ENCODE assay signal across 9 cellular contexts in the genomic region with DNA sequence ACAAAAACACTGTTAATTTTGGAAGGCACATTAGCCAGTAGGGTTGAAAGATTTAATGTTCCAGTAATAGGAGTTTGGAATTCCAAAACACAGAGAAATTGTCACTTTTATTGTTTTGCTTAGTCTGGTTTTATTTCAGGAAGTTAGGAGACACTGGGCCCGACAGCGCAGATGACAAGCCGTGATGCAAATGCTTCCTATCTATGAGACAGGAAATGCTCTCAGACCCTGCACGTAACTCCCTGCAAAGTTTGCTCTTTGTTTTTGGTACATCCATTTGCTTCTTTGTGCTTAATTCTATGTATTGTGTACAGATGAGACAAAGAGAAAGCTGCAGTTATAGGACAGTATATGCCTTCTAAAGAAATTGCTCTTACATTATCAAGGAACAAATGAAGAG.
A peak's percentile ranks its signal among the peaks of the same experiment; 100 is the strongest.
DNase-seq lines count a peak whose midpoint lies in the region; ATAC-seq, FAIRE-seq and TF ChIP-seq lines count a peak whose summit lies in the region.
"Had no signal": no experiment of that assay in that cellular context is flagged by ENCODE, and none has a peak within 500 bp of the region (broad histone marks: within the 10 kb centered on the region; RNA-seq: fewer than 3 reads in every experiment).

No MANE protein-coding gene starts in this region.

- no peaks in the 10 kb centered on the region for H3K9me3 ChIP-seq in A549

- no peak for TF ChIP-seq EP300 in A549 (IDR thresholded peaks at IDR 0.05)

- ATAC-seq in A549 (no peak), GM21619 (IDR thresholded peaks at IDR 0.05; ENCODE audit: unreplicated experiment) (peak; percentile 67), GM23338 (no peak)

- no peak for DNase-seq in A549 (ENCODE audit: low read depth in 1 of 2, low spot score in 1 of 2)
- peak; percentile 19 for DNase-seq in T-helper 22 cell (ENCODE audit: low read depth)
- peak; percentile 44 for DNase-seq in germinal center (ENCODE audit: low spot score)
- DNase-seq in GM23338 (ENCODE audit: low spot score), result no peak
- DNase-seq in foreskin melanocyte, result no peak
- no peak for DNase-seq in DMS53 (lab: John Stamatoyannopoulos, UW)
- no peak for DNase-seq in urothelium cell line (ENCODE audit: low spot score)

- CTCF ChIA-PET in A549 (lab: Yijun Ruan, JAX), result interaction anchor here (0.6 to 0.9 kb wide), 2 partner anchors 341 to 350 kb away, joined by 4 read pairs; no protein-coding TSS in a partner anchor

- H3K27me3 ChIP-seq in GM23338 (ENCODE audit: insufficient read depth), result no peaks in the 10 kb centered on the region

- 89% methylated on average over 4 of the region's 4 CpGs for WGBS in A549 (ENCODE audit: missing lambda C conversion rate)

- H3K9me3 Mint-ChIP-seq in GM23338, result no peaks in the 10 kb centered on the region
- H3K9me3 Mint-ChIP-seq: neural crest cell had no signal

- TF ChIP-seq RAD21 in A549 (conservative IDR thresholded peaks at IDR 0.05 in 1 of 2, IDR thresholded peaks at IDR 0.05 in 1 of 2), result no peak

- no peak for TF ChIP-seq POLR2A in A549 (IDR thresholded peaks at IDR 0.05; ENCODE audit: low read length)

- peaks cover 20% of the 10 kb centered on the region for H3K4me1 Mint-ChIP-seq in GM23338

- H3K36me3 Mint-ChIP-seq in GM23338 (ENCODE audit: low read depth), result no peaks in the 10 kb centered on the region

- no peaks in the 10 kb centered on the region for H3K79me2 ChIP-seq in GM23338 (replicated peaks; ENCODE audit: insufficient read depth)

- no peak overlapping the region for H3K4me3 ChIP-seq in A549
- H3K4me3 ChIP-seq in GM23338, result no peak overlapping the region

- FAIRE-seq in A549 (lab: Jason Lieb, UNC) (no peak), urothelium cell line (lab: Jason Lieb, UNC) (no peak)

- H3K4me2 ChIP-seq in A549, result no peak overlapping the region
- H3K4me2 ChIP-seq in GM23338, result no peak overlapping the region

- TF ChIP-seq CTCF in A549 (IDR thresholded peaks at IDR 0.05), result no peak
- TF ChIP-seq CTCF in GM23338 (conservative IDR thresholded peaks at IDR 0.05; ENCODE audit: low read depth in 2 of 2), result no peak

- H3K27ac Mint-ChIP-seq in GM23338, result no peak overlapping the region

- no peaks in the 10 kb centered on the region for H3K27me3 Mint-ChIP-seq in GM23338 (ENCODE audit: insufficient read depth, low read depth, poor library complexity)

- H2AFZ ChIP-seq in GM23338, result no peak overlapping the region

- peak overlapping the region; percentile 71 to 90 for H3K27ac ChIP-seq in A549
- H3K27ac ChIP-seq in GM23338 (ENCODE audit: low read depth), result no peak overlapping the region

- H3K4me1 ChIP-seq in A549 (peaks cover 60% of the 10 kb centered on the region), GM23338 (ENCODE audit: insufficient read depth) (peaks cover 24% of the 10 kb centered on the region; the same call in 1 of the 2 replicates)

- no peak overlapping the region for H3K4me3 Mint-ChIP-seq in GM23338
- H3K4me3 Mint-ChIP-seq: neural crest cell had no signal

- H3F3A ChIP-seq in GM23338 (replicated peaks; ENCODE audit: low read depth), result no peaks in the 10 kb centered on the region

- H4K20me1 ChIP-seq in GM23338 (replicated peaks; ENCODE audit: insufficient read depth), result no peaks in the 10 kb centered on the region

- no peaks in the 10 kb centered on the region for H3K9me2 ChIP-seq in GM23338 (ENCODE audit: insufficient read depth)

- POLR2A ChIA-PET in A549 (lab: Yijun Ruan, JAX), result no interaction called here

- H3K36me3 ChIP-seq in GM23338 (ENCODE audit: insufficient read depth), result no peaks in the 10 kb centered on the region

TF ChIP-seq in A549, 52 proteins besides CTCF, POLR2A, EP300 and RAD21:
- no peak for TF ChIP-seq POLR2AphosphoS2 (conservative IDR thresholded peaks at IDR 0.05; ENCODE audit: low read length)
- no peak for TF ChIP-seq ZC3H11A (IDR thresholded peaks at IDR 0.05)
- no peak for TF ChIP-seq CBX8 (IDR thresholded peaks at IDR 0.05)
- TF ChIP-seq, protein P1, sequence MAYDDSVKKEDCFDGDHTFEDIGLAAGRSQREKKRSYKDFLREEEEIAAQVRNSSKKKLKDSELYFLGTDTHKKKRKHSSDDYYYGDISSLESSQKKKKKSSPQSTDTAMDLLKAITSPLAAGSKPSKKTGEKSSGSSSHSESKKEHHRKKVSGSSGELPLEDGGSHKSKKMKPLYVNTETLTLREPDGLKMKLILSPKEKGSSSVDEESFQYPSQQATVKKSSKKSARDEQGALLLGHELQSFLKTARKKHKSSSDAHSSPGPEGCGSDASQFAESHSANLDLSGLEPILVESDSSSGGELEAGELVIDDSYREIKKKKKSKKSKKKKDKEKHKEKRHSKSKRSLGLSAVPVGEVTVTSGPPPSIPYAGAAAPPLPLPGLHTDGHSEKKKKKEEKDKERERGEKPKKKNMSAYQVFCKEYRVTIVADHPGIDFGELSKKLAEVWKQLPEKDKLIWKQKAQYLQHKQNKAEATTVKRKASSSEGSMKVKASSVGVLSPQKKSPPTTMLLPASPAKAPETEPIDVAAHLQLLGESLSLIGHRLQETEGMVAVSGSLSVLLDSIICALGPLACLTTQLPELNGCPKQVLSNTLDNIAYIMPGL (CRISPR knock-in tag; IDR thresholded peaks at IDR 0.05; ENCODE audit: borderline replicate concordance), result no peak
- no peak for TF ChIP-seq PHF8 (IDR thresholded peaks at IDR 0.05; ENCODE audit: borderline replicate concordance, low read depth)
- TF ChIP-seq, protein P2, sequence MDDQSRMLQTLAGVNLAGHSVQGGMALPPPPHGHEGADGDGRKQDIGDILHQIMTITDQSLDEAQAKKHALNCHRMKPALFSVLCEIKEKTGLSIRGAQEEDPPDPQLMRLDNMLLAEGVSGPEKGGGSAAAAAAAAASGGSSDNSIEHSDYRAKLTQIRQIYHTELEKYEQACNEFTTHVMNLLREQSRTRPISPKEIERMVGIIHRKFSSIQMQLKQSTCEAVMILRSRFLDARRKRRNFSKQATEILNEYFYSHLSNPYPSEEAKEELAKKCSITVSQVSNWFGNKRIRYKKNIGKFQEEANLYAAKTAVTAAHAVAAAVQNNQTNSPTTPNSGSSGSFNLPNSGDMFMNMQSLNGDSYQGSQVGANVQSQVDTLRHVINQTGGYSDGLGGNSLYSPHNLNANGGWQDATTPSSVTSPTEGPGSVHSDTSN (IDR thresholded peaks at IDR 0.05), result no peak
- TF ChIP-seq RNF2 (IDR thresholded peaks at IDR 0.05; ENCODE audit: borderline replicate concordance, low read depth), result no peak
- TF ChIP-seq TFCP2L1 (CRISPR knock-in tag; IDR thresholded peaks at IDR 0.05), result no peak

TF ChIP-seq in GM23338, 12 proteins besides CTCF, POLR2A, EP300 and RAD21 (continues in another document):
- no peak for TF ChIP-seq STAT1 (IDR thresholded peaks at IDR 0.05; ENCODE audit: unreplicated experiment)
- no peak for TF ChIP-seq ZNF331 (CRISPR knock-in tag; IDR thresholded peaks at IDR 0.05; ENCODE audit: low read depth)
- TF ChIP-seq CREB1 (CRISPR knock-in tag; IDR thresholded peaks at IDR 0.05; ENCODE audit: low read depth), result no peak
- TF ChIP-seq NANOG (IDR thresholded peaks at IDR 0.05; ENCODE audit: borderline replicate concordance), result no peak
- TF ChIP-seq EZH2 (IDR thresholded peaks at IDR 0.05; ENCODE audit: low read depth, unreplicated experiment), result no peak
- no peak for TF ChIP-seq EZH2phosphoT487 (IDR thresholded peaks at IDR 0.05; ENCODE audit: unreplicated experiment)
- TF ChIP-seq POLR2AphosphoS5 (IDR thresholded peaks at IDR 0.05; ENCODE audit: low read depth), result no peak

Comparison
In these comparisons a context has a peak if more than half of its experiments do, and no peak if none do; other contexts are left out.
1. DNase-seq: peak in T-helper 22 cell (single experiment) and germinal center (single experiment); none in A549 (0 of 2), GM23338 (single experiment), foreskin melanocyte (single experiment), DMS53 (single experiment) and urothelium cell line (single experiment).